Comparison of ENCODE assay signal across 20 cellular contexts in the genomic region with DNA sequence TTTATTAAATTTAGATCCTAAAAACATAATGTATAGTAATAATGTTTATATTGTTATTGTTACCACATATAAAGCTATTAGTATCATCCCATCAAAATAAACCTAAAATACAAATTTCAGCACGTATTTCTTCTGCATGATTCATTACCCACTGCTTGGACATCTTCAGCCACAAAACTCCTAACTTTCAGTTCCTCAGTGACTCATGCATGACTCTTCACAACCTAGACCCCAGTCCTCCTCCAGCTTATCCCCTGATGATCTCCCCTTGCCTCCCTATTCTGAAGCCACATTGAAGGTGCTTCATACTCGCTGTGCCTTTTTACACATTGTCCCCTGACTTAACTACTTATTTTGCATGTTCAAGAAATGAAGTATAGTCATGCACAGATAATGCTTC. TPM values are rescaled to one million over a fixed set of nuclear protein-coding genes. Genes with fewer than 3 reads are reported as not detected.
A peak's percentile ranks its signal among the peaks of the same experiment; 100 is the strongest.
DNase-seq lines count a peak whose midpoint lies in the region; ATAC-seq and TF ChIP-seq lines count a peak whose summit lies in the region.
"Had no signal": no experiment of that assay in that cellular context is flagged by ENCODE, and none has a peak within 500 bp of the region (broad histone marks: within the 10 kb centered on the region; RNA-seq: fewer than 3 reads in every experiment).

No MANE protein-coding gene starts in this region.

- H3K36me3 ChIP-seq in naive thymus-derived CD4-positive, alpha-beta T cell (ENCODE audit: control insufficient read depth in 2 of 3, insufficient read depth in 3 of 3, low read length in 3 of 3): no peaks in the 10 kb centered on the region
- H3K36me3 ChIP-seq: neural progenitor cell had no signal

- peaks cover 2 to 16% (median 5%) of the 10 kb centered on the region in 5 donors for H3K27me3 Mint-ChIP-seq in naive thymus-derived CD4-positive, alpha-beta T cell
- H3K27me3 Mint-ChIP-seq: type B pancreatic cell had no signal

- CTCF ChIA-PET in naive thymus-derived CD4-positive, alpha-beta T cell (lab: Charles Lee): no interaction called here

- H3K36me3 Mint-ChIP-seq in naive thymus-derived CD4-positive, alpha-beta T cell: no peaks in the 10 kb centered on the region
- H3K36me3 Mint-ChIP-seq: brain; memory B cell; neural progenitor cell; stimulated activated effector memory CD8-positive, alpha-beta T cell treated with anti-CD3 and anti-CD28 coated beads, Interleukin-12 subunit alpha, Interleukin-12 subunit beta, amount 100 ng/mL, for 72 hours; type B pancreatic cell had no signal

- intact Hi-C loops in naive thymus-derived CD4-positive, alpha-beta T cell (cut with micrococcal nuclease): loop anchor here in 1 of 2 donors (10.0 kb wide), 1 partner anchor 625 kb away; no protein-coding TSS in a partner anchor

- no peaks in the 10 kb centered on the region for H3K27me3 ChIP-seq in naive thymus-derived CD4-positive, alpha-beta T cell (ENCODE audit: control insufficient read depth in 2 of 2, insufficient read depth in 2 of 2, low read length in 2 of 2)
- H3K27me3 ChIP-seq: neural progenitor cell had no signal

- no peak overlapping the region for H3K27ac ChIP-seq in naive thymus-derived CD4-positive, alpha-beta T cell (ENCODE audit: low read depth, low read length)
- H3K27ac ChIP-seq: dorsolateral prefrontal cortex, neural progenitor cell, VCaP had no signal

- no peaks in the 10 kb centered on the region for H3K4me1 ChIP-seq in naive thymus-derived CD4-positive, alpha-beta T cell (ENCODE audit: control insufficient read depth in 2 of 2, insufficient read depth in 2 of 2, low read length in 2 of 2)
- H3K4me1 ChIP-seq: neural progenitor cell had no signal

- TF ChIP-seq CTCF in fibroblast of villous mesenchyme (IDR thresholded peaks at IDR 0.05; ENCODE audit: insufficient read depth, low read depth, low read length): no peak

- no peak overlapping the region for H3K4me3 Mint-ChIP-seq in naive thymus-derived CD4-positive, alpha-beta T cell
- H3K4me3 Mint-ChIP-seq: brain; memory B cell; neural progenitor cell; stimulated activated effector memory CD8-positive, alpha-beta T cell treated with anti-CD3 and anti-CD28 coated beads, Interleukin-12 subunit alpha, Interleukin-12 subunit beta, amount 100 ng/mL, for 72 hours; type B pancreatic cell had no signal

- H3K9me3 Mint-ChIP-seq in naive thymus-derived CD4-positive, alpha-beta T cell: peaks cover 0 to 6% (median 0%) of the 10 kb centered on the region in 11 donors
- H3K9me3 Mint-ChIP-seq: neural progenitor cell, type B pancreatic cell had no signal

- DNase-seq in Daoy (ENCODE audit: low read depth) (peak; percentile 79), M059J (ENCODE audit: low read depth) (peak; percentile 57), SW480 (ENCODE audit: low spot score) (peak; percentile 1), fibroblast of villous mesenchyme (ENCODE audit: low read depth) (peak; percentile 14), iPS-NIHi7 (ENCODE audit: extremely low spot score) (no peak)
- DNase-seq in naive thymus-derived CD4-positive, alpha-beta T cell: no peak
- DNase-seq: activated effector memory CD4-positive, alpha-beta T cell treated with anti-CD3 and anti-CD28 coated beads, Interleukin-2, amount 50 U/mL, for 16 hours; COR-L47; dorsolateral prefrontal cortex; NCI-H1105; NCI-H2171 had no signal

- no peaks in the 10 kb centered on the region for H3K4me1 Mint-ChIP-seq in naive thymus-derived CD4-positive, alpha-beta T cell
- H3K4me1 Mint-ChIP-seq: brain; memory B cell; neural progenitor cell; stimulated activated effector memory CD8-positive, alpha-beta T cell treated with anti-CD3 and anti-CD28 coated beads, Interleukin-12 subunit alpha, Interleukin-12 subunit beta, amount 100 ng/mL, for 72 hours had no signal

- H3K4me3 ChIP-seq in fibroblast of villous mesenchyme (ENCODE audit: low read depth, low read length): no peak overlapping the region
- H3K4me3 ChIP-seq in naive thymus-derived CD4-positive, alpha-beta T cell (ENCODE audit: low read length): no peak overlapping the region
- H3K4me3 ChIP-seq: dorsolateral prefrontal cortex, neural progenitor cell had no signal

- no peak overlapping the region for H3K27ac Mint-ChIP-seq in naive thymus-derived CD4-positive, alpha-beta T cell
- H3K27ac Mint-ChIP-seq: brain; memory B cell; neural progenitor cell; stimulated activated effector memory CD8-positive, alpha-beta T cell treated with anti-CD3 and anti-CD28 coated beads, Interleukin-12 subunit alpha, Interleukin-12 subunit beta, amount 100 ng/mL, for 72 hours; type B pancreatic cell had no signal

- no peak for ATAC-seq in GM18517 (IDR thresholded peaks at IDR 0.05; ENCODE audit: unreplicated experiment)
- no peak for ATAC-seq in GM21723 (IDR thresholded peaks at IDR 0.05; ENCODE audit: unreplicated experiment)
- no peak for ATAC-seq in naive thymus-derived CD4-positive, alpha-beta T cell
- ATAC-seq: sciatic nerve; stimulated activated effector memory CD8-positive, alpha-beta T cell treated with anti-CD3 and anti-CD28 coated beads, Interleukin-12 subunit alpha, Interleukin-12 subunit beta, amount 100 ng/mL, for 72 hours had no signal

- POLR2A ChIA-PET in naive thymus-derived CD4-positive, alpha-beta T cell (lab: Charles Lee): no interaction called here

- no peaks in the 10 kb centered on the region for H3K9me3 ChIP-seq in naive thymus-derived CD4-positive, alpha-beta T cell (ENCODE audit: control insufficient read depth in 2 of 3, low read length in 3 of 3)

RNA-seq across cellular contexts. Expression of a gene that starts 11.2 kb away (rescaled TPM):
- not detected in 2 replicates for total RNA-seq in Daoy (2014; rRNA removed; shearing (Covaris generic))
- not detected in 2 replicates for total RNA-seq in M059J (2014; rRNA removed; shearing (Covaris generic))
- total RNA-seq in fibroblast of villous mesenchyme: not detected in 2 replicates
- total RNA-seq in naive thymus-derived CD4-positive, alpha-beta T cell: not detected
- not detected for polyA plus RNA-seq in naive thymus-derived CD4-positive, alpha-beta T cell
- total RNA-seq: dorsolateral prefrontal cortex, sciatic nerve had no signal

RNA-seq across cellular contexts. Expression of a gene that starts 37.0 kb away (rescaled TPM):
- total RNA-seq in Daoy (2014; rRNA removed; shearing (Covaris generic)): not detected in 2 replicates
- total RNA-seq in M059J (2014; rRNA removed; shearing (Covaris generic)): not detected in 2 replicates
- total RNA-seq in fibroblast of villous mesenchyme: not detected in 2 replicates
- not detected for total RNA-seq in naive thymus-derived CD4-positive, alpha-beta T cell
- not detected for polyA plus RNA-seq in naive thymus-derived CD4-positive, alpha-beta T cell
- total RNA-seq: sciatic nerve had no signal

Comparison
In these comparisons a context has a peak if more than half of its experiments do, and no peak if none do; other contexts are left out.
1. DNase-seq: peak in Daoy (single experiment), M059J (single experiment), SW480 (single experiment) and fibroblast of villous mesenchyme (single experiment); none in iPS-NIHi7 (single experiment) and naive thymus-derived CD4-positive, alpha-beta T cell (0 of 9).